1 cellular context compared by ENCODE assay signal in the genomic region with DNA sequence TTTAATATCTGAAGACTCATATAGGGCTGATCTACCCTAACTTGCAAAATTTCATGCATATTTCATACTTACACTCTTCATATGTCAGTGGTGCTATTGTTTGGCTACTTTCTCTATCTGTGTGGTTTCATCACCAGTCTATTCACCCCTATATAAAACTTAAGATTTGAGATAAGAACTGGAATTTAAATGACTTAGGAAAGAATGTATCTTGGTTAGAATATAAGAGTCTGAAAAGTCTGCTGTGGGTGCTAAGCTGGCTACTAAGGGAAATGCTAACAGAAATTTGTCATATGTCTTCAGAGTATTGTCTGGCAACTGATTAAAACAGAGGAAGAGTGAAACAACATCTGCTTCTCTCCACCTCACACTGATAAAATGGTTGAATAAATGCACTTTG.
TF ChIP-seq lines count a peak whose summit lies in the region.

No MANE protein-coding gene starts in this region.

TF ChIP-seq in GM23338, 12 proteins besides CTCF, POLR2A, EP300 and RAD21 (continued from another document):
- TF ChIP-seq, protein P1, sequence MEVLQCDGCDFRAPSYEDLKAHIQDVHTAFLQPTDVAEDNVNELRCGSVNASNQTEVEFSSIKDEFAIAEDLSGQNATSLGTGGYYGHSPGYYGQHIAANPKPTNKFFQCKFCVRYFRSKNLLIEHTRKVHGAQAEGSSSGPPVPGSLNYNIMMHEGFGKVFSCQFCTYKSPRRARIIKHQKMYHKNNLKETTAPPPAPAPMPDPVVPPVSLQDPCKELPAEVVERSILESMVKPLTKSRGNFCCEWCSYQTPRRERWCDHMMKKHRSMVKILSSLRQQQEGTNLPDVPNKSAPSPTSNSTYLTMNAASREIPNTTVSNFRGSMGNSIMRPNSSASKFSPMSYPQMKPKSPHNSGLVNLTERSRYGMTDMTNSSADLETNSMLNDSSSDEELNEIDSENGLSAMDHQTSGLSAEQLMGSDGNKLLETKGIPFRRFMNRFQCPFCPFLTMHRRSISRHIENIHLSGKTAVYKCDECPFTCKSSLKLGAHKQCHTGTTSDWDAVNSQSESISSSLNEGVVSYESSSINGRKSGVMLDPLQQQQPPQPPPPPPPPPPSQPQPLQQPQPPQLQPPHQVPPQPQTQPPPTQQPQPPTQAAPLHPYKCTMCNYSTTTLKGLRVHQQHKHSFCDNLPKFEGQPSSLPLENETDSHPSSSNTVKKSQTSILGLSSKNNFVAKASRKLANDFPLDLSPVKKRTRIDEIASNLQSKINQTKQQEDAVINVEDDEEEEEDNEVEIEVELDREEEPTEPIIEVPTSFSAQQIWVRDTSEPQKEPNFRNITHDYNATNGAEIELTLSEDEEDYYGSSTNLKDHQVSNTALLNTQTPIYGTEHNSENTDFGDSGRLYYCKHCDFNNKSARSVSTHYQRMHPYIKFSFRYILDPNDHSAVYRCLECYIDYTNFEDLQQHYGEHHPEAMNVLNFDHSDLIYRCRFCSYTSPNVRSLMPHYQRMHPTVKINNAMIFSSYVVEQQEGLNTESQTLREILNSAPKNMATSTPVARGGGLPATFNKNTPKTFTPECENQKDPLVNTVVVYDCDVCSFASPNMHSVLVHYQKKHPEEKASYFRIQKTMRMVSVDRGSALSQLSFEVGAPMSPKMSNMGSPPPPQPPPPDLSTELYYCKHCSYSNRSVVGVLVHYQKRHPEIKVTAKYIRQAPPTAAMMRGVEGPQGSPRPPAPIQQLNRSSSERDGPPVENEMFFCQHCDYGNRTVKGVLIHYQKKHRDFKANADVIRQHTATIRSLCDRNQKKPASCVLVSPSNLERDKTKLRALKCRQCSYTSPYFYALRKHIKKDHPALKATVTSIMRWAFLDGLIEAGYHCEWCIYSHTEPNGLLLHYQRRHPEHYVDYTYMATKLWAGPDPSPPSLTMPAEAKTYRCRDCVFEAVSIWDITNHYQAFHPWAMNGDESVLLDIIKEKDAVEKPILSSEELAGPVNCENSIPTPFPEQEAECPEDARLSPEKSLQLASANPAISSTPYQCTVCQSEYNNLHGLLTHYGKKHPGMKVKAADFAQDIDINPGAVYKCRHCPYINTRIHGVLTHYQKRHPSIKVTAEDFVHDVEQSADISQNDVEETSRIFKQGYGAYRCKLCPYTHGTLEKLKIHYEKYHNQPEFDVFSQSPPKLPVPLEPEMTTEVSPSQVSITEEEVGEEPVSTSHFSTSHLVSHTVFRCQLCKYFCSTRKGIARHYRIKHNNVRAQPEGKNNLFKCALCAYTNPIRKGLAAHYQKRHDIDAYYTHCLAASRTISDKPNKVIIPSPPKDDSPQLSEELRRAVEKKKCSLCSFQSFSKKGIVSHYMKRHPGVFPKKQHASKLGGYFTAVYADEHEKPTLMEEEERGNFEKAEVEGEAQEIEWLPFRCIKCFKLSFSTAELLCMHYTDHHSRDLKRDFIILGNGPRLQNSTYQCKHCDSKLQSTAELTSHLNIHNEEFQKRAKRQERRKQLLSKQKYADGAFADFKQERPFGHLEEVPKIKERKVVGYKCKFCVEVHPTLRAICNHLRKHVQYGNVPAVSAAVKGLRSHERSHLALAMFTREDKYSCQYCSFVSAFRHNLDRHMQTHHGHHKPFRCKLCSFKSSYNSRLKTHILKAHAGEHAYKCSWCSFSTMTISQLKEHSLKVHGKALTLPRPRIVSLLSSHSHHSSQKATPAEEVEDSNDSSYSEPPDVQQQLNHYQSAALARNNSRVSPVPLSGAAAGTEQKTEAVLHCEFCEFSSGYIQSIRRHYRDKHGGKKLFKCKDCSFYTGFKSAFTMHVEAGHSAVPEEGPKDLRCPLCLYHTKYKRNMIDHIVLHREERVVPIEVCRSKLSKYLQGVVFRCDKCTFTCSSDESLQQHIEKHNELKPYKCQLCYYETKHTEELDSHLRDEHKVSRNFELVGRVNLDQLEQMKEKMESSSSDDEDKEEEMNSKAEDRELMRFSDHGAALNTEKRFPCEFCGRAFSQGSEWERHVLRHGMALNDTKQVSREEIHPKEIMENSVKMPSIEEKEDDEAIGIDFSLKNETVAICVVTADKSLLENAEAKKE (CRISPR knock-in tag; IDR thresholded peaks at IDR 0.05) = no peak
- TF ChIP-seq, protein P2, sequence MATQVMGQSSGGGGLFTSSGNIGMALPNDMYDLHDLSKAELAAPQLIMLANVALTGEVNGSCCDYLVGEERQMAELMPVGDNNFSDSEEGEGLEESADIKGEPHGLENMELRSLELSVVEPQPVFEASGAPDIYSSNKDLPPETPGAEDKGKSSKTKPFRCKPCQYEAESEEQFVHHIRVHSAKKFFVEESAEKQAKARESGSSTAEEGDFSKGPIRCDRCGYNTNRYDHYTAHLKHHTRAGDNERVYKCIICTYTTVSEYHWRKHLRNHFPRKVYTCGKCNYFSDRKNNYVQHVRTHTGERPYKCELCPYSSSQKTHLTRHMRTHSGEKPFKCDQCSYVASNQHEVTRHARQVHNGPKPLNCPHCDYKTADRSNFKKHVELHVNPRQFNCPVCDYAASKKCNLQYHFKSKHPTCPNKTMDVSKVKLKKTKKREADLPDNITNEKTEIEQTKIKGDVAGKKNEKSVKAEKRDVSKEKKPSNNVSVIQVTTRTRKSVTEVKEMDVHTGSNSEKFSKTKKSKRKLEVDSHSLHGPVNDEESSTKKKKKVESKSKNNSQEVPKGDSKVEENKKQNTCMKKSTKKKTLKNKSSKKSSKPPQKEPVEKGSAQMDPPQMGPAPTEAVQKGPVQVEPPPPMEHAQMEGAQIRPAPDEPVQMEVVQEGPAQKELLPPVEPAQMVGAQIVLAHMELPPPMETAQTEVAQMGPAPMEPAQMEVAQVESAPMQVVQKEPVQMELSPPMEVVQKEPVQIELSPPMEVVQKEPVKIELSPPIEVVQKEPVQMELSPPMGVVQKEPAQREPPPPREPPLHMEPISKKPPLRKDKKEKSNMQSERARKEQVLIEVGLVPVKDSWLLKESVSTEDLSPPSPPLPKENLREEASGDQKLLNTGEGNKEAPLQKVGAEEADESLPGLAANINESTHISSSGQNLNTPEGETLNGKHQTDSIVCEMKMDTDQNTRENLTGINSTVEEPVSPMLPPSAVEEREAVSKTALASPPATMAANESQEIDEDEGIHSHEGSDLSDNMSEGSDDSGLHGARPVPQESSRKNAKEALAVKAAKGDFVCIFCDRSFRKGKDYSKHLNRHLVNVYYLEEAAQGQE (IDR thresholded peaks at IDR 0.05; ENCODE audit: unreplicated experiment) = no peak
- TF ChIP-seq, protein P3, sequence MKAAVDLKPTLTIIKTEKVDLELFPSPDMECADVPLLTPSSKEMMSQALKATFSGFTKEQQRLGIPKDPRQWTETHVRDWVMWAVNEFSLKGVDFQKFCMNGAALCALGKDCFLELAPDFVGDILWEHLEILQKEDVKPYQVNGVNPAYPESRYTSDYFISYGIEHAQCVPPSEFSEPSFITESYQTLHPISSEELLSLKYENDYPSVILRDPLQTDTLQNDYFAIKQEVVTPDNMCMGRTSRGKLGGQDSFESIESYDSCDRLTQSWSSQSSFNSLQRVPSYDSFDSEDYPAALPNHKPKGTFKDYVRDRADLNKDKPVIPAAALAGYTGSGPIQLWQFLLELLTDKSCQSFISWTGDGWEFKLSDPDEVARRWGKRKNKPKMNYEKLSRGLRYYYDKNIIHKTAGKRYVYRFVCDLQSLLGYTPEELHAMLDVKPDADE (IDR thresholded peaks at IDR 0.05) = no peak
- no peak for TF ChIP-seq ZNF114 (CRISPR knock-in tag; IDR thresholded peaks at IDR 0.05)
- TF ChIP-seq EZH2phosphoT487 (IDR thresholded peaks at IDR 0.05; ENCODE audit: unreplicated experiment) = no peak
- no peak for TF ChIP-seq JUNB (IDR thresholded peaks at IDR 0.05; ENCODE audit: unreplicated experiment)
- no peak for TF ChIP-seq STAT1 (IDR thresholded peaks at IDR 0.05; ENCODE audit: unreplicated experiment)
- TF ChIP-seq ZNF331 (CRISPR knock-in tag; IDR thresholded peaks at IDR 0.05; ENCODE audit: low read depth) = no peak
